In the genomic region with DNA sequence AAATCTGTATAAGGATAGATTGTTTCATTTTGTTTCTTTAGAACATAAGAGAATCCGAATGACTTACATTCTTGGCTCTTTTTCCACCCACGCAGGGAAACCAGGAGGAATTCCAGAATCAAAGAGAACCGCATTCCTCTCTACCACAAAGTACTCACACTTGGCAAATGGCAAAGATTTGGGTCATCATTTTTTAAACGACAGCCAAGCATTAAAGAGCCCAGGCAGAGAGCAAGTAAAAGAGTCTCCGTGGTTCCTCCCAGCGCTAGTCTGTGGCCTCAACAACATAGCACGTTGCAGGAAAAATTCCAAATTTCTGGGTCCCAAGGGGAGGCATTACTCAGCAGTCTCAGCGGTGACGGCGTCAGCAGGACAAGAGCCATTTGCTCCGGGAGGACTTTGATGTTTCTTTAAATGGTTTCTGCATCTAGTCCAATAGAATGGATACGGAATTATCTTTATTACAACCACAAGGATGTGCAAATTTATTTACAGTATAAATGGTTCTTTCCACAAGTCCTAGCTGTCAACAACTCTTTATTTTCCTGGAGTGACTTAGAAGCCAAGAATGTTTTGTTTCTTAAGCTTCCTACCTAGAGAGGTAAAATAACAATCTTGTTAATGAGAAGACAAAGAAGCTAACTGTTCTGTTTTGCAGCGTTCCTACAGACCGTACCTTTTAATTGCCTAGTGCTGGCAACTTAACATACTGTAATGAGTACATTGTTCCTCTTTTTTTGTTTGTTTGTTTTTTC, we compare ENCODE assay signal across 8 cellular contexts.
DNase-seq lines count a peak whose midpoint lies in the region; ATAC-seq and TF ChIP-seq lines count a peak whose summit lies in the region.

No MANE protein-coding gene starts in this region.

- H3K4me3 ChIP-seq in mucosa of descending colon, result no peak overlapping the region

- intact Hi-C loops in mucosa of descending colon (cut with DNase I, micrococcal nuclease), result no loop called here

- peaks cover 4% of the 10 kb centered on the region for H3K4me1 Mint-ChIP-seq in activated T-cell treated with anti-CD3 and anti-CD28 coated beads, Interleukin-2, amount 50 U/mL, for 4 hours (ENCODE audit: low read depth)

- H3K36me3 ChIP-seq in mucosa of descending colon (ENCODE audit: low read depth), result no peaks in the 10 kb centered on the region

- no peaks in the 10 kb centered on the region for H3K9me3 ChIP-seq in mucosa of descending colon

- H3K9me3 Mint-ChIP-seq in activated T-cell treated with anti-CD3 and anti-CD28 coated beads, Interleukin-2, amount 50 U/mL, for 4 hours, result no peaks in the 10 kb centered on the region

- DNase-seq in CD1c-positive myeloid dendritic cell (ENCODE audit: extremely low spot score) (peak; percentile 10), NCI-H69 (lab: John Stamatoyannopoulos, UW) (peak; percentile 59), epithelial cell of prostate (ENCODE audit: low read depth, low spot score) (peak; percentile 71), mucosa of descending colon (peak in 1 of 3 donors; percentile 35), NCI-H1105 treated with DMSO at 0.1 percent for 48 hours (lab: John Stamatoyannopoulos, UW) (no peak)
- no peak for DNase-seq in activated T-cell treated with anti-CD3 and anti-CD28 coated beads, Interleukin-2, amount 50 U/mL, for 4 hours

- no peak overlapping the region for H3K4me3 Mint-ChIP-seq in activated T-cell treated with anti-CD3 and anti-CD28 coated beads, Interleukin-2, amount 50 U/mL, for 4 hours

- no peaks in the 10 kb centered on the region for H3K4me1 ChIP-seq in mucosa of descending colon (ENCODE audit: low read depth)

- H3K27me3 Mint-ChIP-seq in activated T-cell treated with anti-CD3 and anti-CD28 coated beads, Interleukin-2, amount 50 U/mL, for 4 hours (ENCODE audit: low read depth), result peaks cover 27% of the 10 kb centered on the region

- H3K36me3 Mint-ChIP-seq in activated T-cell treated with anti-CD3 and anti-CD28 coated beads, Interleukin-2, amount 50 U/mL, for 4 hours (ENCODE audit: insufficient read depth), result no peaks in the 10 kb centered on the region

- ATAC-seq in mucosa of descending colon (peak; percentile 24), GM21515 (IDR thresholded peaks at IDR 0.05; ENCODE audit: unreplicated experiment) (no peak), HG02642 (IDR thresholded peaks at IDR 0.05; ENCODE audit: poor library complexity, unreplicated experiment) (no peak)
- ATAC-seq in activated T-cell treated with anti-CD3 and anti-CD28 coated beads, Interleukin-2, amount 50 U/mL, for 4 hours, result no peak

- TF ChIP-seq CTCF in mucosa of descending colon (IDR thresholded peaks at IDR 0.05), result no peak

- peak overlapping the region; percentile 48 for H3K27ac ChIP-seq in epithelial cell of prostate

Comparison
In these comparisons a context has a peak if more than half of its experiments do, and no peak if none do; other contexts are left out.
1. DNase-seq: peak in CD1c-positive myeloid dendritic cell (single experiment), NCI-H69 (single experiment) and epithelial cell of prostate (single experiment); none in activated T-cell treated with anti-CD3 and anti-CD28 coated beads, Interleukin-2, amount 50 U/mL, for 4 hours (single experiment) and NCI-H1105 treated with DMSO at 0.1 percent for 48 hours (single experiment).